In genomic region chr4:138751290-138751689, GRCh38 we compare ENCODE assay signal across 19 cellular contexts.
DNase-seq lines count a peak whose midpoint lies in the region; ATAC-seq and TF ChIP-seq lines count a peak whose summit lies in the region.
"Had no signal": no experiment of that assay in that cellular context is flagged by ENCODE, and none has a peak within 500 bp of the region (broad histone marks: within the 10 kb centered on the region; RNA-seq: fewer than 3 reads in every experiment).

No MANE protein-coding gene starts in this region.

- H3K4me1 Mint-ChIP-seq in activated T-helper 1 cell treated with anti-CD3 and anti-CD28 coated beads, Interleukin-12 subunit alpha, Interleukin-12 subunit beta, Interleukin-2, Interleukin-4 antibody, amounts not matched to agents 30 ng/mL and 10 ng/mL and 1 ng/mL, durations not matched to agents 14 hours and 24 hours and 36 hours (ENCODE audit: low read depth): no peaks in the 10 kb centered on the region
- H3K4me1 Mint-ChIP-seq: IgD-negative memory B cell had no signal

- no peak overlapping the region for H3K9ac ChIP-seq in adipocyte (ENCODE audit: low read length)
- H3K9ac ChIP-seq: BLaER1 had no signal

- no peaks in the 10 kb centered on the region for H3K27me3 ChIP-seq in adipocyte (replicated peaks; ENCODE audit: control insufficient read depth, insufficient read depth, low read length)
- H3K27me3 ChIP-seq: BLaER1 had no signal

- H3K36me3 ChIP-seq in adipocyte (ENCODE audit: control insufficient read depth, insufficient read depth, low read length, severe bottlenecking): no peaks in the 10 kb centered on the region
- H3K36me3 ChIP-seq: BLaER1 had no signal

- peaks cover 3% of the 10 kb centered on the region for H3K9me3 ChIP-seq in adipocyte (ENCODE audit: control insufficient read depth, low read length)

- peaks cover 8% of the 10 kb centered on the region for H3K9me3 Mint-ChIP-seq in activated T-helper 1 cell treated with anti-CD3 and anti-CD28 coated beads, Interleukin-12 subunit alpha, Interleukin-12 subunit beta, Interleukin-2, Interleukin-4 antibody, amounts not matched to agents 30 ng/mL and 10 ng/mL and 1 ng/mL, durations not matched to agents 14 hours and 24 hours and 36 hours

- H3K27ac Mint-ChIP-seq in activated T-helper 1 cell treated with anti-CD3 and anti-CD28 coated beads, Interleukin-12 subunit alpha, Interleukin-12 subunit beta, Interleukin-2, Interleukin-4 antibody, amounts not matched to agents 30 ng/mL and 10 ng/mL and 1 ng/mL, durations not matched to agents 14 hours and 24 hours and 36 hours: no peak overlapping the region
- H3K27ac Mint-ChIP-seq: CD8-positive, alpha-beta T cell; IgD-negative memory B cell had no signal

- no peaks in the 10 kb centered on the region for H3K27me3 Mint-ChIP-seq in activated T-helper 1 cell treated with anti-CD3 and anti-CD28 coated beads, Interleukin-12 subunit alpha, Interleukin-12 subunit beta, Interleukin-2, Interleukin-4 antibody, amounts not matched to agents 30 ng/mL and 10 ng/mL and 1 ng/mL, durations not matched to agents 14 hours and 24 hours and 36 hours (ENCODE audit: insufficient read depth)
- H3K27me3 Mint-ChIP-seq: IgD-negative memory B cell had no signal

- no peak overlapping the region for H3K4me3 ChIP-seq in adipocyte (ENCODE audit: low read length)
- no peak overlapping the region for H3K4me3 ChIP-seq in fibroblast of mammary gland (ENCODE audit: control insufficient read depth, low read depth, low read length)
- H3K4me3 ChIP-seq: BLaER1 had no signal

- intact Hi-C loops in activated T-helper 1 cell treated with anti-CD3 and anti-CD28 coated beads, Interleukin-12 subunit alpha, Interleukin-12 subunit beta, Interleukin-2, Interleukin-4 antibody, amounts not matched to agents 30 ng/mL and 10 ng/mL and 1 ng/mL, durations not matched to agents 14 hours and 24 hours and 36 hours (cut with micrococcal nuclease): no loop called here

- ATAC-seq in GM19455 (IDR thresholded peaks at IDR 0.05; ENCODE audit: unreplicated experiment): no peak
- ATAC-seq: CD8-positive, alpha-beta T cell; SK-N-SH treated with all-trans-retinoic acid at 6 μM for 48 hours had no signal

- H3K4me1 ChIP-seq in adipocyte (ENCODE audit: control insufficient read depth, insufficient read depth, low read length): peaks cover 14% of the 10 kb centered on the region
- H3K4me1 ChIP-seq: BLaER1 had no signal

- no peak overlapping the region for H3K4me3 Mint-ChIP-seq in activated T-helper 1 cell treated with anti-CD3 and anti-CD28 coated beads, Interleukin-12 subunit alpha, Interleukin-12 subunit beta, Interleukin-2, Interleukin-4 antibody, amounts not matched to agents 30 ng/mL and 10 ng/mL and 1 ng/mL, durations not matched to agents 14 hours and 24 hours and 36 hours
- H3K4me3 Mint-ChIP-seq: CD8-positive, alpha-beta T cell; IgD-negative memory B cell had no signal

- DNase-seq in GM03348 (ENCODE audit: low spot score) (peak; percentile 25), adipocyte (ENCODE audit: low read depth) (peak; percentile 60), fibroblast of mammary gland (ENCODE audit: low read depth) (peak; percentile 70), occipital lobe (lab: John Stamatoyannopoulos, UW) (no peak), SW480 (ENCODE audit: low spot score) (no peak)
- no peak for DNase-seq in activated T-helper 1 cell treated with anti-CD3 and anti-CD28 coated beads, Interleukin-12 subunit alpha, Interleukin-12 subunit beta, Interleukin-2, Interleukin-4 antibody, amounts not matched to agents 30 ng/mL and 10 ng/mL and 1 ng/mL, durations not matched to agents 14 hours and 24 hours and 36 hours (ENCODE audit: low spot score)
- DNase-seq: CD8-positive, alpha-beta T cell; DMS79 treated with DMSO at 0.1 percent for 48 hours; GDM1; H7; NCI-H1417; NCI-H187 treated with DMSO at 0.1 percent for 48 hours; NCI-H345; NCI-H526 treated with DMSO at 0.1 percent for 48 hours; Right ventricle myocardium superior had no signal

- no peaks in the 10 kb centered on the region for H3K36me3 Mint-ChIP-seq in activated T-helper 1 cell treated with anti-CD3 and anti-CD28 coated beads, Interleukin-12 subunit alpha, Interleukin-12 subunit beta, Interleukin-2, Interleukin-4 antibody, amounts not matched to agents 30 ng/mL and 10 ng/mL and 1 ng/mL, durations not matched to agents 14 hours and 24 hours and 36 hours (ENCODE audit: low read depth)
- H3K36me3 Mint-ChIP-seq: CD8-positive, alpha-beta T cell; IgD-negative memory B cell had no signal

- no peak for TF ChIP-seq CTCF in fibroblast of mammary gland (conservative IDR thresholded peaks at IDR 0.05; ENCODE audit: control insufficient read depth, insufficient read depth, low read depth, low read length)

Comparison
In these comparisons a context has a peak if more than half of its experiments do, and no peak if none do; other contexts are left out.
1. DNase-seq: peak in GM03348 (single experiment), adipocyte (single experiment) and fibroblast of mammary gland (single experiment); none in occipital lobe (single experiment), activated T-helper 1 cell treated with anti-CD3 and anti-CD28 coated beads, Interleukin-12 subunit alpha, Interleukin-12 subunit beta, Interleukin-2, Interleukin-4 antibody, amounts not matched to agents 30 ng/mL and 10 ng/mL and 1 ng/mL, durations not matched to agents 14 hours and 24 hours and 36 hours (single experiment) and SW480 (single experiment).